ENCODE assay signal across 1 cellular context in the genomic region with DNA sequence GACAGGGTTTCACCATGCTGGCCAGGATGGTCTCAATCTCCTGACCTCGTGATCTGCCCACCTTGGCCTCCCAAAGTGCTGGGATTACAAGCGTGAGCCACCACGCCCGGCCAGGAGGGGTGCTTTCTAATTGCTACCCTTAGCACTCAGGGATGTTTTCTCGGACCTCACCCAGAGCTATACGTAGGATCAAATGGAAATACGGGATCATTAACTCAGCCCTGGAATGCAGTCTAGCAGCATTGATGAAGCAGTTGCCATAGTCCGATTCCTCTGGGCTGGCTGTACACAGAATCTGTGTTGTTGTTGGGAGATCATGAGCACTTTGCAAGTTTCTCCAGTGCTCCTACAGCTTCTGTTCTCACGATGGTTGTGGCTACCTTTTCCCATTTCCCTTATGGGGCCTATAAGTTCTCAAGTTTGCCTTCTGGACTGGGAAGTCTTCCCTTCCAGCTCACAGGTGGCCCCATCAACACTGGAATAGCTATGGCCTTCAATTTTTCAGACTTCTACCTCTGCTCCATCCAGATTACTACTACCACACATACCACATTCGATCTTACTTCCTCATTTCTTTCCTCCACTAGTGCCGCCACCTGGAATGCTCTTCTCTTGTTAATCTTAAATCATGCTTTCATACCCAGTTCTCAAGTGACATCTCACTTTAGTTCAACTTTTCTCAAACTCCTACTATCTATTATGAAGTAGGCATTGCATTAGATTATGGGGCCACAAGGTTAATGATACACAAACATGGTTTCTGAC.
TF ChIP-seq lines count a peak whose summit lies in the region.

No MANE protein-coding gene starts in this region.

TF ChIP-seq in GM12878, 131 proteins besides CTCF, POLR2A, EP300 and RAD21 (continued from another document):
- TF ChIP-seq POLR2AphosphoS5 (IDR thresholded peaks at IDR 0.05; ENCODE audit: low read length) (no peak), KDM1A (IDR thresholded peaks at IDR 0.05; ENCODE audit: borderline replicate concordance) (no peak), FOS (IDR thresholded peaks at IDR 0.05; ENCODE audit: borderline replicate concordance, extremely low read depth, insufficient read length) (no peak), MEF2A (IDR thresholded peaks at IDR 0.05; ENCODE audit: insufficient read depth, low read depth, low read length) (no peak), MTA2 (IDR thresholded peaks at IDR 0.05; ENCODE audit: low read depth) (peak; percentile 50), NR2C2 (IDR thresholded peaks at IDR 0.05; ENCODE audit: borderline replicate concordance, control insufficient read depth, insufficient read length, low read depth) (no peak), NR2C1 (IDR thresholded peaks at IDR 0.05) (no peak), TBL1XR1 (IDR thresholded peaks at IDR 0.05; ENCODE audit: low read depth, low read length) (no peak)
- TF ChIP-seq, protein P1, sequence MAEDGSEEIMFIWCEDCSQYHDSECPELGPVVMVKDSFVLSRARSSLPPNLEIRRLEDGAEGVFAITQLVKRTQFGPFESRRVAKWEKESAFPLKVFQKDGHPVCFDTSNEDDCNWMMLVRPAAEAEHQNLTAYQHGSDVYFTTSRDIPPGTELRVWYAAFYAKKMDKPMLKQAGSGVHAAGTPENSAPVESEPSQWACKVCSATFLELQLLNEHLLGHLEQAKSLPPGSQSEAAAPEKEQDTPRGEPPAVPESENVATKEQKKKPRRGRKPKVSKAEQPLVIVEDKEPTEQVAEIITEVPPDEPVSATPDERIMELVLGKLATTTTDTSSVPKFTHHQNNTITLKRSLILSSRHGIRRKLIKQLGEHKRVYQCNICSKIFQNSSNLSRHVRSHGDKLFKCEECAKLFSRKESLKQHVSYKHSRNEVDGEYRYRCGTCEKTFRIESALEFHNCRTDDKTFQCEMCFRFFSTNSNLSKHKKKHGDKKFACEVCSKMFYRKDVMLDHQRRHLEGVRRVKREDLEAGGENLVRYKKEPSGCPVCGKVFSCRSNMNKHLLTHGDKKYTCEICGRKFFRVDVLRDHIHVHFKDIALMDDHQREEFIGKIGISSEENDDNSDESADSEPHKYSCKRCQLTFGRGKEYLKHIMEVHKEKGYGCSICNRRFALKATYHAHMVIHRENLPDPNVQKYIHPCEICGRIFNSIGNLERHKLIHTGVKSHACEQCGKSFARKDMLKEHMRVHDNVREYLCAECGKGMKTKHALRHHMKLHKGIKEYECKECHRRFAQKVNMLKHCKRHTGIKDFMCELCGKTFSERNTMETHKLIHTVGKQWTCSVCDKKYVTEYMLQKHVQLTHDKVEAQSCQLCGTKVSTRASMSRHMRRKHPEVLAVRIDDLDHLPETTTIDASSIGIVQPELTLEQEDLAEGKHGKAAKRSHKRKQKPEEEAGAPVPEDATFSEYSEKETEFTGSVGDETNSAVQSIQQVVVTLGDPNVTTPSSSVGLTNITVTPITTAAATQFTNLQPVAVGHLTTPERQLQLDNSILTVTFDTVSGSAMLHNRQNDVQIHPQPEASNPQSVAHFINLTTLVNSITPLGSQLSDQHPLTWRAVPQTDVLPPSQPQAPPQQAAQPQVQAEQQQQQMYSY (CRISPR knock-in tag; IDR thresholded peaks at IDR 0.05) = no peak
- TF ChIP-seq, protein P2, sequence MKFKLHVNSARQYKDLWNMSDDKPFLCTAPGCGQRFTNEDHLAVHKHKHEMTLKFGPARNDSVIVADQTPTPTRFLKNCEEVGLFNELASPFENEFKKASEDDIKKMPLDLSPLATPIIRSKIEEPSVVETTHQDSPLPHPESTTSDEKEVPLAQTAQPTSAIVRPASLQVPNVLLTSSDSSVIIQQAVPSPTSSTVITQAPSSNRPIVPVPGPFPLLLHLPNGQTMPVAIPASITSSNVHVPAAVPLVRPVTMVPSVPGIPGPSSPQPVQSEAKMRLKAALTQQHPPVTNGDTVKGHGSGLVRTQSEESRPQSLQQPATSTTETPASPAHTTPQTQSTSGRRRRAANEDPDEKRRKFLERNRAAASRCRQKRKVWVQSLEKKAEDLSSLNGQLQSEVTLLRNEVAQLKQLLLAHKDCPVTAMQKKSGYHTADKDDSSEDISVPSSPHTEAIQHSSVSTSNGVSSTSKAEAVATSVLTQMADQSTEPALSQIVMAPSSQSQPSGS (IDR thresholded peaks at IDR 0.05; ENCODE audit: low read length) = no peak
- TF ChIP-seq, protein P3, sequence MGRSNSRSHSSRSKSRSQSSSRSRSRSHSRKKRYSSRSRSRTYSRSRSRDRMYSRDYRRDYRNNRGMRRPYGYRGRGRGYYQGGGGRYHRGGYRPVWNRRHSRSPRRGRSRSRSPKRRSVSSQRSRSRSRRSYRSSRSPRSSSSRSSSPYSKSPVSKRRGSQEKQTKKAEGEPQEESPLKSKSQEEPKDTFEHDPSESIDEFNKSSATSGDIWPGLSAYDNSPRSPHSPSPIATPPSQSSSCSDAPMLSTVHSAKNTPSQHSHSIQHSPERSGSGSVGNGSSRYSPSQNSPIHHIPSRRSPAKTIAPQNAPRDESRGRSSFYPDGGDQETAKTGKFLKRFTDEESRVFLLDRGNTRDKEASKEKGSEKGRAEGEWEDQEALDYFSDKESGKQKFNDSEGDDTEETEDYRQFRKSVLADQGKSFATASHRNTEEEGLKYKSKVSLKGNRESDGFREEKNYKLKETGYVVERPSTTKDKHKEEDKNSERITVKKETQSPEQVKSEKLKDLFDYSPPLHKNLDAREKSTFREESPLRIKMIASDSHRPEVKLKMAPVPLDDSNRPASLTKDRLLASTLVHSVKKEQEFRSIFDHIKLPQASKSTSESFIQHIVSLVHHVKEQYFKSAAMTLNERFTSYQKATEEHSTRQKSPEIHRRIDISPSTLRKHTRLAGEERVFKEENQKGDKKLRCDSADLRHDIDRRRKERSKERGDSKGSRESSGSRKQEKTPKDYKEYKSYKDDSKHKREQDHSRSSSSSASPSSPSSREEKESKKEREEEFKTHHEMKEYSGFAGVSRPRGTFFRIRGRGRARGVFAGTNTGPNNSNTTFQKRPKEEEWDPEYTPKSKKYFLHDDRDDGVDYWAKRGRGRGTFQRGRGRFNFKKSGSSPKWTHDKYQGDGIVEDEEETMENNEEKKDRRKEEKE (IDR thresholded peaks at IDR 0.05) = no peak
